In the genomic region with DNA sequence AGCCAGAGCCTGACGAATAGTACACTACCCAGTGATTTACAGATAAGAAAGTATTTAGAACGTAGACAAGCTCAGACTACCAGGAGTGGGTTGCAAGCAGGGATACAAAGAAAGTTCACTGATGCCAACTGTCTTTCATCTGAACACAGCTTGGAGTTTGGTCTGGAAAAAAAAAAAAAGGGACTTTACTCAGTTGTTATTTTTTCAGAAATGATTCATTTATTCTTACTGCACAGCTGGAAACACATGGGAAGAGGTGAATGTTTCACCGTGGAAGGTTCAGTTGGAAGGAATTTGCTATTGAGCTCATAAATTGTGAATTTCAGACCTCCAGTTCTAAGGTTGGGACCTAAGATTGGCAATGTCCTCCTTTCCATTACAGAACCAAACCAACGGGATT, we compare ENCODE assay signal across 19 cellular contexts.
"Had no signal": no experiment of that assay in that cellular context is flagged by ENCODE, and none has a peak within 500 bp of the region (broad histone marks: within the 10 kb centered on the region; RNA-seq: fewer than 3 reads in every experiment).

No MANE protein-coding gene starts in this region.

- H3K36me3 ChIP-seq: heart left ventricle, neutrophil, tibial nerve, upper lobe of right lung had no signal

- H3K4me3 ChIP-seq: dorsolateral prefrontal cortex, heart left ventricle, mucosa of descending colon, tibial nerve, upper lobe of right lung had no signal

- H3K4me3 Mint-ChIP-seq: naive thymus-derived CD8-positive, alpha-beta T cell; stimulated activated memory B cell treated with anti-CD40 and anti-IgM and Interleukin-4, amounts not matched to agents 10 μg/mL and 1 μg/mL and 100 μg/mL, for 72 hours; stimulated activated naive CD8-positive, alpha-beta T cell treated with anti-CD3 and anti-CD28 coated beads, Interleukin-15, Interleukin-2, amounts not matched to agents 100 ng/mL and 50 ng/mL, for 24 hours had no signal

- FAIRE-seq: endometrium, frontal cortex had no signal

- H3K27me3 ChIP-seq: heart left ventricle, neutrophil, tibial nerve, upper lobe of right lung had no signal

- H3K9me3 ChIP-seq: mucosa of descending colon, neutrophil, upper lobe of right lung had no signal

- H3K36me3 Mint-ChIP-seq: stimulated activated memory B cell treated with anti-CD40 and anti-IgM and Interleukin-4, amounts not matched to agents 10 μg/mL and 1 μg/mL and 100 μg/mL, for 72 hours had no signal

- H3K27me3 Mint-ChIP-seq: progenitor cell of endocrine pancreas; stimulated activated memory B cell treated with anti-CD40 and anti-IgM and Interleukin-4, amounts not matched to agents 10 μg/mL and 1 μg/mL and 100 μg/mL, for 72 hours had no signal

- H3K27ac ChIP-seq: dorsolateral prefrontal cortex, heart left ventricle, neutrophil, tibial nerve, upper lobe of right lung had no signal

- H3K4me1 Mint-ChIP-seq: stimulated activated memory B cell treated with anti-CD40 and anti-IgM and Interleukin-4, amounts not matched to agents 10 μg/mL and 1 μg/mL and 100 μg/mL, for 72 hours had no signal

- ATAC-seq: esophagus mucosa; mucosa of descending colon; naive thymus-derived CD8-positive, alpha-beta T cell; right cardiac atrium; stimulated activated memory B cell treated with anti-CD40 and anti-IgM and Interleukin-4, amounts not matched to agents 10 μg/mL and 1 μg/mL and 100 μg/mL, for 72 hours; upper lobe of right lung had no signal

- H3K27ac Mint-ChIP-seq: naive thymus-derived CD8-positive, alpha-beta T cell; progenitor cell of endocrine pancreas; stimulated activated memory B cell treated with anti-CD40 and anti-IgM and Interleukin-4, amounts not matched to agents 10 μg/mL and 1 μg/mL and 100 μg/mL, for 72 hours; stimulated activated naive CD8-positive, alpha-beta T cell treated with anti-CD3 and anti-CD28 coated beads, Interleukin-15, Interleukin-2, amounts not matched to agents 100 ng/mL and 50 ng/mL, for 24 hours had no signal

- DNase-seq: central memory CD4-positive, alpha-beta T cell; cortex of kidney; dorsolateral prefrontal cortex; effector memory CD4-positive, alpha-beta T cell; heart left ventricle; hippocampal formation; mucosa of descending colon; naive thymus-derived CD8-positive, alpha-beta T cell; right cardiac atrium; stimulated activated CD4-positive, alpha-beta T cell treated with anti-CD3 and anti-CD28 coated beads, Interleukin-4, amount 100 ng/mL, for 24 hours; upper lobe of right lung had no signal

- H3K4me1 ChIP-seq: tibial nerve, upper lobe of right lung had no signal
